In the genomic region with DNA sequence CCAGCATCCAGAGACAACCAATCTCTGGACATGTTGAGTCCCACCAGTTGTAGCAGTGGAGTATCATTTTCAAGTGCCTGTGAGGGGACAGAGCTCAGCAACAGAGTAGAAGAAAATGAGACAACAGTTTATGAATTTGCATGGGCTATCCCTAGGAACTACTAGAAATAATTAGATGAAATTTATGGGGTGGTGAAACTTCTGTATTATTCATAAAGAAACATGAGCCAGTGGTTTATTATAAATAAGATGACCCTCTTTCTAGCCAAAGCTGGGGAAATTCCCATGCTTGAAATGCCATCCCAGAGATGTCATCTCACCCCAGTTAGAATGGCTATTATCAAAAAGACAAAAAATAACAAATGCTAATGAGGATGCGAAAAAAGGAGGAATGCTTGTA, we compare ENCODE assay signal across 1 cellular context.
TF ChIP-seq lines count a peak whose summit lies in the region.

No MANE protein-coding gene starts in this region.

TF ChIP-seq in K562, 482 proteins besides CTCF, POLR2A, EP300 and RAD21:
- TF ChIP-seq HNRNPH1 (optimal IDR thresholded peaks at IDR 0.05; ENCODE audit: low read depth, low read length) (no peak), ZNF512 (tag; IDR thresholded peaks at IDR 0.05) (no peak), TBL1XR1 (IDR thresholded peaks at IDR 0.05; ENCODE audit: low read length in 2 of 2) (no peak), ZFPM2 (CRISPR knock-in tag; IDR thresholded peaks at IDR 0.05) (no peak), HOXB6 (CRISPR knock-in tag; IDR thresholded peaks at IDR 0.05; ENCODE audit: borderline replicate concordance) (no peak), ZNF184 (CRISPR knock-in tag; IDR thresholded peaks at IDR 0.05) (no peak), FUS (optimal IDR thresholded peaks at IDR 0.05; ENCODE audit: low read depth, low read length) (no peak), EP400 (IDR thresholded peaks at IDR 0.05) (no peak), ZNF217 (CRISPR knock-in tag; IDR thresholded peaks at IDR 0.05) (no peak), CGGBP1 (CRISPR knock-in tag; IDR thresholded peaks at IDR 0.05) (no peak), BDP1 (IDR thresholded peaks at IDR 0.05; ENCODE audit: insufficient read depth, insufficient read length) (no peak)
- TF ChIP-seq, protein P1, sequence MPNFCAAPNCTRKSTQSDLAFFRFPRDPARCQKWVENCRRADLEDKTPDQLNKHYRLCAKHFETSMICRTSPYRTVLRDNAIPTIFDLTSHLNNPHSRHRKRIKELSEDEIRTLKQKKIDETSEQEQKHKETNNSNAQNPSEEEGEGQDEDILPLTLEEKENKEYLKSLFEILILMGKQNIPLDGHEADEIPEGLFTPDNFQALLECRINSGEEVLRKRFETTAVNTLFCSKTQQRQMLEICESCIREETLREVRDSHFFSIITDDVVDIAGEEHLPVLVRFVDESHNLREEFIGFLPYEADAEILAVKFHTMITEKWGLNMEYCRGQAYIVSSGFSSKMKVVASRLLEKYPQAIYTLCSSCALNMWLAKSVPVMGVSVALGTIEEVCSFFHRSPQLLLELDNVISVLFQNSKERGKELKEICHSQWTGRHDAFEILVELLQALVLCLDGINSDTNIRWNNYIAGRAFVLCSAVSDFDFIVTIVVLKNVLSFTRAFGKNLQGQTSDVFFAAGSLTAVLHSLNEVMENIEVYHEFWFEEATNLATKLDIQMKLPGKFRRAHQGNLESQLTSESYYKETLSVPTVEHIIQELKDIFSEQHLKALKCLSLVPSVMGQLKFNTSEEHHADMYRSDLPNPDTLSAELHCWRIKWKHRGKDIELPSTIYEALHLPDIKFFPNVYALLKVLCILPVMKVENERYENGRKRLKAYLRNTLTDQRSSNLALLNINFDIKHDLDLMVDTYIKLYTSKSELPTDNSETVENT (CRISPR knock-in tag; IDR thresholded peaks at IDR 0.05) = no peak
